In genomic region chr22:46061431-46062231, GRCh38 we compare ENCODE assay signal across 12 cellular contexts.
DNase-seq lines count a peak whose midpoint lies in the region; ATAC-seq, FAIRE-seq and TF ChIP-seq lines count a peak whose summit lies in the region.
"Had no signal": no experiment of that assay in that cellular context is flagged by ENCODE, and none has a peak within 500 bp of the region (broad histone marks: within the 10 kb centered on the region; RNA-seq: fewer than 3 reads in every experiment).

No MANE protein-coding gene starts in this region.

- no peak for TF ChIP-seq POLR2A in esophagus squamous epithelium (IDR thresholded peaks at IDR 0.05)

- H3K9me3 ChIP-seq in T-helper 17 cell (ENCODE audit: control insufficient read depth, low read length, poor library complexity, severe bottlenecking) = no peaks in the 10 kb centered on the region
- H3K9me3 ChIP-seq in esophagus squamous epithelium = no peaks in the 10 kb centered on the region
- no peaks in the 10 kb centered on the region for H3K9me3 ChIP-seq in OCI-LY7 (ENCODE audit: low read length)

- H4K5ac ChIP-seq in mesendoderm (ENCODE audit: low read length) = no peak overlapping the region

- ATAC-seq in T-helper 17 cell (no peak), GM18498 (IDR thresholded peaks at IDR 0.05; ENCODE audit: unreplicated experiment) (no peak)

- DNase-seq in T-helper 17 cell (no peak), esophagus squamous epithelium (lab: John Stamatoyannopoulos, UW) (no peak), mesendoderm (peak; percentile 15), frontal cortex (ENCODE audit: low spot score in 2 of 2) (no peak), OCI-LY7 (ENCODE audit: low spot score) (no peak), NCI-H1417 (lab: John Stamatoyannopoulos, UW) (no peak)
- DNase-seq: activated CD4-positive, alpha-beta T cell treated with anti-CD3 and anti-CD28 coated beads, Interleukin-2, amount 50 U/mL, for 48 hours; Calu3; NCI-H2227 treated with DMSO at 0.1 percent for 48 hours had no signal

- H3K79me2 ChIP-seq in mesendoderm (ENCODE audit: control insufficient read depth, insufficient read depth, low read length) (no peaks in the 10 kb centered on the region), OCI-LY7 (ENCODE audit: insufficient read depth, low read depth, low read length) (no peaks in the 10 kb centered on the region; the same call in 1 of the 2 replicates)

- H3K56ac ChIP-seq in mesendoderm (ENCODE audit: low read length) = peak overlapping the region; percentile 67

- CTCF ChIA-PET in OCI-LY7 (lab: Charles Lee; ENCODE audit: unreplicated experiment) = no interaction called here

- 73 to 77% methylated on average over 9 to 25 of the region's 87 CpGs for WGBS in esophagus squamous epithelium, 2 donors
- WGBS in mesendoderm (ENCODE audit: extremely low coverage, insufficient coverage, low lambda C conversion rate) = no CpG with 5 or more reads among the region's 87 CpGs

- BruUV-seq in OCI-LY7 (replicated peaks; lab: Mats Ljungman, UMichigan) = no TSS peak

- intact Hi-C loops in esophagus squamous epithelium (cut with DNase I) (no loop called here), OCI-LY7 (cut with micrococcal nuclease; ENCODE audit: unreplicated experiment) (no loop called here)

- peaks cover 62 to 100% (median 63%) of the 10 kb centered on the region in 3 donors for H3K4me1 ChIP-seq in esophagus squamous epithelium
- no peaks in the 10 kb centered on the region for H3K4me1 ChIP-seq in mesendoderm (ENCODE audit: control insufficient read depth, low read depth, low read length)
- peaks cover 25% of the 10 kb centered on the region for H3K4me1 ChIP-seq in OCI-LY7 (ENCODE audit: insufficient read depth, low read length, poor library complexity, severe bottlenecking)

- H2BK15ac ChIP-seq in mesendoderm (replicated peaks; ENCODE audit: low read depth) = no peak overlapping the region

- POLR2A ChIA-PET in OCI-LY7 (lab: Charles Lee) = no interaction called here

- H2BK5ac ChIP-seq in mesendoderm (ENCODE audit: low read length) = no peak overlapping the region

- TF ChIP-seq CTCF in esophagus squamous epithelium (IDR thresholded peaks at IDR 0.05) = no peak
- TF ChIP-seq CTCF in OCI-LY7 (conservative IDR thresholded peaks at IDR 0.05; ENCODE audit: low read length) = no peak

- peaks cover 2% of the 10 kb centered on the region for H3K36me3 Mint-ChIP-seq in T-helper 17 cell (ENCODE audit: low read depth)

- peak overlapping the region; percentile 64 for H3K4ac ChIP-seq in mesendoderm (ENCODE audit: low read depth, low read length)

- H3K4me3 Mint-ChIP-seq in T-helper 17 cell = no peak overlapping the region

- H3K27ac Mint-ChIP-seq in T-helper 17 cell = peak overlapping the region; percentile 84

- peak overlapping the region; percentile 45 for H3K9ac ChIP-seq in mesendoderm (ENCODE audit: low read length)

- H3K27ac ChIP-seq in esophagus squamous epithelium (peak overlapping the region; percentile 99 to 100 (median 100)), mesendoderm (ENCODE audit: low read depth, low read length) (no peak overlapping the region), temporal lobe (ENCODE audit: low read depth, low read length) (peak overlapping the region; percentile 98), OCI-LY7 (ENCODE audit: low read depth, low read length, poor library complexity, severe bottlenecking) (no peak overlapping the region)

- H3K18ac ChIP-seq in mesendoderm (ENCODE audit: low read length) = peak overlapping the region; percentile 78

- no peaks in the 10 kb centered on the region for H3K9me2 ChIP-seq in OCI-LY7 (ENCODE audit: insufficient read depth, low read length)

- H3K79me1 ChIP-seq in mesendoderm (ENCODE audit: low read length) = no peaks in the 10 kb centered on the region

- H3K27me3 Mint-ChIP-seq in T-helper 17 cell = no peaks in the 10 kb centered on the region

- H2BK120ac ChIP-seq in mesendoderm (ENCODE audit: low read depth, low read length) = no peak overlapping the region

- peak overlapping the region in 2 of 4 donors; percentile 28 to 53 for H3K4me3 ChIP-seq in esophagus squamous epithelium
- no peak overlapping the region for H3K4me3 ChIP-seq in mesendoderm (ENCODE audit: low read length)
- no peak overlapping the region for H3K4me3 ChIP-seq in OCI-LY7 (ENCODE audit: low read depth, low read length, poor library complexity, severe bottlenecking)

- peaks cover 40% of the 10 kb centered on the region for H3K4me1 Mint-ChIP-seq in T-helper 17 cell

- H2AFZ ChIP-seq in OCI-LY7 (ENCODE audit: low read length) = no peak overlapping the region

- peaks cover 0 to 11% (median 0%) of the 10 kb centered on the region in 3 donors for H3K36me3 ChIP-seq in esophagus squamous epithelium
- H3K36me3 ChIP-seq in mesendoderm (ENCODE audit: control insufficient read depth, insufficient read depth, low read length) = no peaks in the 10 kb centered on the region
- no peaks in the 10 kb centered on the region for H3K36me3 ChIP-seq in OCI-LY7 (ENCODE audit: insufficient read depth, low read length)

- H3K27me3 ChIP-seq in esophagus squamous epithelium = no peaks in the 10 kb centered on the region
- H3K27me3 ChIP-seq in mesendoderm (ENCODE audit: insufficient read depth, low read length, poor library complexity) = peaks cover 17% of the 10 kb centered on the region

- no peak overlapping the region for H4K8ac ChIP-seq in mesendoderm (ENCODE audit: low read depth, low read length)

- H3K23ac ChIP-seq in mesendoderm (ENCODE audit: low read length) = no peak overlapping the region

- FAIRE-seq in frontal cortex (lab: Jason Lieb, UNC) = no peak
- FAIRE-seq: GM12892 had no signal

- H4K20me1 ChIP-seq in OCI-LY7 (ENCODE audit: insufficient read depth, low read length) = no peaks in the 10 kb centered on the region

- no peak overlapping the region for H2AK5ac ChIP-seq in mesendoderm (ENCODE audit: low read length)

- H3K4me2 ChIP-seq in mesendoderm (ENCODE audit: low read length) (peak overlapping the region; percentile 27), OCI-LY7 (ENCODE audit: low read length) (no peak overlapping the region)

Comparison
In these comparisons a context has a peak if more than half of its experiments do, and no peak if none do; other contexts are left out.
1. H3K27ac ChIP-seq: peak in esophagus squamous epithelium (4 of 4) and temporal lobe (single experiment); none in mesendoderm (single experiment) and OCI-LY7 (single experiment).